Comparison of ENCODE assay signal across 1 cellular context in the genomic region with DNA sequence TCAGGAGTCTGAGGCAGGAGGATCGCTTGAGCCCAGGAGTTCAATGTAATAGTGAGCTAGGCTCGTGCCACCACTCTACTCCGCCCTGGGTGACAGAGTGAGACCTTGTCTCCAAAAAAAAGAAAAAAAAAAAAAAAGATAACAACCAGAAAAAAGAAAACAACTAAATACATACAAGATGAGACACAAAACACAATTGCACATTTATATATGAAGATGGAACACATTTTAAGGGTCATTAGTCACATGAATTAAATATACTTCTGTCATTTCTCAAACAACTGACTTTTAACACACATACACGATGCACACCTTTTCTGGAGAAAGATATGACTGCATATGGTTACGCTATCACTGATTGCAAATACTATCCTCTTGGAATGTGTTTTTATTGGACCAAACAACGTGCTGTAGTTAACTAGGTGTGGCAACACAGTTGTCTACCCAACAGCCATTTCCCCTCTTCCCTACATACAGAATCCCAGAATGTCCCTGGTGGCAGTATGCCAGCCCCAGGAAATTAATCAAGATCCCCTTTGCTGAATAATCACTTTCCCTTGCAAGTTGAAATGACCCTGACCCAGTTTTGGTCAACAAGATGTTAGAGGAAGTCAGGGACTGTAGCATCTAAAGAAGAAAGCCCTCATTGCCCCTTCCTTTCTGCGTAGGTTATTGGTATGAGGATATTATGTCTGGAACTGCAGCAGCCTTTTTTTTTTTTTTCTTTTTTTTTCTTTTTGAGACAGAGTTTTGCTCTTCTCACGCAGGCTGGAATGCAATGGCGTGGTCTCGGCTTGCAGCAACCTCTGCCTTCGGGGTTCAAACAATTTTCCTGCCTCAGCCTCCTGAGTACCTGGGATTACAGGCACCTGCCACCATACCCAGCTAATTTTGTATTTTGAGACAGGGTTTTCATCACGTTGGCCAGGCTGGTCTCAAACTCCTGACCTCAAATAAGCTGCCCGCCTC.
A peak's percentile ranks its signal among the peaks of the same experiment; 100 is the strongest.
TF ChIP-seq lines count a peak whose summit lies in the region.

No MANE protein-coding gene starts in this region.

TF ChIP-seq in IMR-90, 13 proteins besides CTCF, POLR2A, EP300 and RAD21:
- TF ChIP-seq BHLHE40 (IDR thresholded peaks at IDR 0.05; ENCODE audit: low read depth, low read length) (no peak), CEBPB (IDR thresholded peaks at IDR 0.05; ENCODE audit: low read depth, low read length) (0 out of 2 replicates have a peak, but pooled peaks have one; percentile 25)
